Comparison of ENCODE assay signal across 34 cellular contexts in the genomic region with DNA sequence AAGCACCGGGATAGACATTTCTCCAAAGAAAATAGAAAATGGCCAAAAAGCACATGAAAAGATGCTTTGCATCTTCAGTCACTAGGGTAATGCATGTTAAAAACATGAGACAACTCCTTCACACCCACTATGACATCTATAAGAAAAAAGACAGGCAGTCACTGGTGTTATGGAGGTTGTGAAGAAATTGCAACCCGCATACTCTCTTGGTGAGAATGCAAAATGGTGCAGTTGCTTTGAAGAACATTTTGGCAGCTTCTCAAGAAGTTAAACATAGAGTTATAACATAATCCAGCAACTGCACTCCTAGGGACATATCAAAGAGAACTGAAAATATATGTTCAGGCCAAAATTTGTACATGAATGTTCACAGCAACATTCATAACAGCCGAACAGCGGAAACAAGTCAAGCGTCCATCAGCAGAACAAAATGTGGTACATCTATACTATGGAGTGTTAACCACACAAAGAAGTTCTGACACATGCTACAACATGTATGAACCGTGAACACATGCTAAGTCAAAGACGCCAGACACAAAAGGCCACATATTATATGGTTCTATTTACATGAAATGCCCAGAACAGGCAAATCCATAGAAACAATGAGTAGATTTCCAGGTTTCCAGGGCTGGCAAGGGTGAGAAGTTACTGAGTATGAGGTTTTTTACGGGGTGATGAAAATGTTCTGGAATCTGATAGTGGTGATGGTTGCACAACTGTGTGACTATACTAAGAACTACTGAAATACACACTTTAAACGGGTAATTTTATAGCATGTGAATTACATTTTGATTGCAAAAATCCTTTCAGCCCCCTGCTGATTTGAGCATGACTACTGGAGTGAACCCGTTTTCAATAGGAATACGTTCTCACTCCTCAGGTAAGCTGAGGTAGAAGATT. TPM values are rescaled to one million over a fixed set of nuclear protein-coding genes. Genes with fewer than 3 reads are reported as not detected.
DNase-seq lines count a peak whose midpoint lies in the region; ATAC-seq and TF ChIP-seq lines count a peak whose summit lies in the region.
"Had no signal": no experiment of that assay in that cellular context is flagged by ENCODE, and none has a peak within 500 bp of the region (broad histone marks: within the 10 kb centered on the region; RNA-seq: fewer than 3 reads in every experiment).

No MANE protein-coding gene starts in this region.

- WGBS in mammary epithelial cell (ENCODE audit: low coverage, missing lambda C conversion rate): 92% methylated on average over 11 of the region's 11 CpGs

- no peak overlapping the region for H3K27ac ChIP-seq in mammary epithelial cell (ENCODE audit: insufficient read depth, low read depth, low read length)
- H3K27ac ChIP-seq: ascending aorta, gastroesophageal sphincter, hepatocyte, spleen, WERI-Rb-1 had no signal

- intact Hi-C loops in mammary epithelial cell (cut with micrococcal nuclease): no loop called here

- no peak overlapping the region for H3K4me3 ChIP-seq in AG09309 (ENCODE audit: control insufficient read depth, low read depth, low read length)
- no peak overlapping the region for H3K4me3 ChIP-seq in mammary epithelial cell (replicated peaks in 1 of 3; ENCODE audit: insufficient read depth in 1 of 3, low read depth in 2 of 3, low read length in 3 of 3)
- H3K4me3 ChIP-seq: ascending aorta, gastroesophageal sphincter, GM12878, hepatocyte, spleen had no signal

- no peak overlapping the region for H3K27ac Mint-ChIP-seq in mesothelial cell of epicardium
- H3K27ac Mint-ChIP-seq: activated naive CD4-positive, alpha-beta T cell treated with anti-CD3 and anti-CD28 coated beads, Interleukin-2, amount 50 U/mL, for 72 hours; CD4-positive, alpha-beta T cell; effector memory CD8-positive, alpha-beta T cell; stimulated activated naive CD8-positive, alpha-beta T cell treated with anti-CD3 and anti-CD28 coated beads, Interleukin-15, amount 100 ng/mL, for 72 hours had no signal

- in situ Hi-C loops in mammary epithelial cell (cut with MboI; ENCODE audit: low sequenced_read_pairs in 2 of 2): no loop called here

- H3K4me2 ChIP-seq in mammary epithelial cell (ENCODE audit: insufficient read depth, low read depth, low read length): no peak overlapping the region
- H3K4me2 ChIP-seq: hepatocyte had no signal

- no peaks in the 10 kb centered on the region for H4K20me1 ChIP-seq in mammary epithelial cell (ENCODE audit: insufficient read depth, low read length)

- H3K4me1 ChIP-seq in mammary epithelial cell (ENCODE audit: insufficient read depth, low read length): no peaks in the 10 kb centered on the region
- H3K4me1 ChIP-seq: ascending aorta, spleen had no signal

- TF ChIP-seq CTCF in AG09309 (IDR thresholded peaks at IDR 0.05; ENCODE audit: control insufficient read depth, insufficient read depth, low read depth, low read length, missing control alignments): no peak
- no peak for TF ChIP-seq CTCF in mammary epithelial cell (conservative IDR thresholded peaks at IDR 0.05 in 1 of 2, IDR thresholded peaks at IDR 0.05 in 1 of 2; ENCODE audit: extremely low read depth in 1 of 2, insufficient read depth in 1 of 2, low read depth in 1 of 2, low read length in 2 of 2)
- no peak for TF ChIP-seq CTCF in mesothelial cell of epicardium (IDR thresholded peaks at IDR 0.05; ENCODE audit: unreplicated experiment)

- H3K9ac ChIP-seq in mammary epithelial cell (ENCODE audit: insufficient read depth, low read length): no peak overlapping the region

- H3K27me3 ChIP-seq in mammary epithelial cell (ENCODE audit: insufficient read depth, low read length): no peaks in the 10 kb centered on the region
- H3K27me3 ChIP-seq: ascending aorta, gastroesophageal sphincter, hepatocyte, spleen had no signal

- no peak overlapping the region for H2AFZ ChIP-seq in mammary epithelial cell (ENCODE audit: low read depth, low read length)
- H2AFZ ChIP-seq: hepatocyte had no signal

- CTCF ChIA-PET in mammary epithelial cell (lab: Charles Lee; ENCODE audit: low non-redundant PET): no interaction called here

- no peaks in the 10 kb centered on the region for H3K36me3 ChIP-seq in mammary epithelial cell (ENCODE audit: insufficient read depth, low read length)

- BruUV-seq in mammary epithelial cell (replicated peaks; lab: Mats Ljungman, UMichigan): no TSS peak

- H3K36me3 Mint-ChIP-seq in mesothelial cell of epicardium: peaks cover 34% of the 10 kb centered on the region
- H3K36me3 Mint-ChIP-seq: activated naive CD4-positive, alpha-beta T cell treated with anti-CD3 and anti-CD28 coated beads, Interleukin-2, amount 50 U/mL, for 72 hours had no signal

- H3K9me3 Mint-ChIP-seq in mesothelial cell of epicardium: peaks cover 8% of the 10 kb centered on the region
- H3K9me3 Mint-ChIP-seq: activated naive CD4-positive, alpha-beta T cell treated with anti-CD3 and anti-CD28 coated beads, Interleukin-2, amount 50 U/mL, for 72 hours; CD4-positive, alpha-beta T cell; effector memory CD8-positive, alpha-beta T cell; neural crest cell; stimulated activated naive CD8-positive, alpha-beta T cell treated with anti-CD3 and anti-CD28 coated beads, Interleukin-15, amount 100 ng/mL, for 72 hours had no signal

- peaks cover 4% of the 10 kb centered on the region for H3K4me1 Mint-ChIP-seq in mesothelial cell of epicardium
- H3K4me1 Mint-ChIP-seq: neural crest cell; stimulated activated naive CD8-positive, alpha-beta T cell treated with anti-CD3 and anti-CD28 coated beads, Interleukin-15, amount 100 ng/mL, for 72 hours had no signal

- DNase-seq in AG09309 (ENCODE audit: low read depth) (peak; percentile 52), HS-5 (ENCODE audit: low read depth) (peak; percentile 15), mammary epithelial cell (peak; percentile 20), inferior parietal cortex (ENCODE audit: extremely low spot score) (peak; percentile 52), HuH-7 (ENCODE audit: low spot score) (no peak), mesothelial cell of epicardium (ENCODE audit: low spot score in 2 of 2, unreplicated experiment in 2 of 2) (no peak)
- DNase-seq in activated CD8-positive, alpha-beta memory T cell treated with anti-CD3 and anti-CD28 coated beads for 24 hours: no peak
- DNase-seq: activated CD4-positive, alpha-beta T cell treated with anti-CD3 and anti-CD28 coated beads for 4 hours; activated T-cell treated with anti-CD3 and anti-CD28 coated beads for 4 hours; caudate nucleus; CD4-positive, alpha-beta T cell; effector memory CD8-positive, alpha-beta T cell; KBM-7; mesenchymal stem cell; MM.1S; NCI-H146; NCI-H2107; NCI-H446; NCI-H774; posterior cingulate gyrus; right cardiac atrium; SIG-M5; spleen; stimulated activated CD4-positive, alpha-beta T cell treated with anti-CD3 and anti-CD28 coated beads, Interleukin-2, amount 100 ng/mL, for 24 hours; stimulated activated naive CD8-positive, alpha-beta T cell treated with anti-CD3 and anti-CD28 coated beads, Interleukin-15, amount 100 ng/mL, for 72 hours; T1000; WERI-Rb-1 had no signal

- dilution Hi-C loops in mammary epithelial cell (cut with HindIII; ENCODE audit: low sequenced_read_pairs): no loop called here

- no peak overlapping the region for H3K4me3 Mint-ChIP-seq in mesothelial cell of epicardium
- H3K4me3 Mint-ChIP-seq: CD4-positive, alpha-beta T cell; effector memory CD8-positive, alpha-beta T cell; neural crest cell; stimulated activated naive CD8-positive, alpha-beta T cell treated with anti-CD3 and anti-CD28 coated beads, Interleukin-15, amount 100 ng/mL, for 72 hours had no signal

- ATAC-seq in GM19455 (IDR thresholded peaks at IDR 0.05; ENCODE audit: unreplicated experiment): no peak
- ATAC-seq: activated naive CD4-positive, alpha-beta T cell treated with anti-CD3 and anti-CD28 coated beads, Interleukin-2, amount 50 U/mL, for 72 hours; effector memory CD8-positive, alpha-beta T cell; gastroesophageal sphincter; GM12878; right cardiac atrium; stimulated activated naive CD8-positive, alpha-beta T cell treated with anti-CD3 and anti-CD28 coated beads, Interleukin-15, amount 100 ng/mL, for 72 hours had no signal

- H3K27me3 Mint-ChIP-seq in mesothelial cell of epicardium (ENCODE audit: low read depth): no peaks in the 10 kb centered on the region
- H3K27me3 Mint-ChIP-seq: CD4-positive, alpha-beta T cell; effector memory CD8-positive, alpha-beta T cell; stimulated activated naive CD8-positive, alpha-beta T cell treated with anti-CD3 and anti-CD28 coated beads, Interleukin-15, amount 100 ng/mL, for 72 hours had no signal

- no peaks in the 10 kb centered on the region for H3K9me3 ChIP-seq in mammary epithelial cell (replicated peaks; ENCODE audit: insufficient read depth, low read length)
- H3K9me3 ChIP-seq: ascending aorta, gastroesophageal sphincter, spleen had no signal

- H3K79me2 ChIP-seq in mammary epithelial cell (ENCODE audit: insufficient read depth, low read length): no peaks in the 10 kb centered on the region
- H3K79me2 ChIP-seq: hepatocyte had no signal

RNA-seq across cellular contexts. Expression of a gene that starts 46.5 kb away (rescaled TPM):
- total RNA-seq in mammary epithelial cell (100 to 1,000 TPM in 1 of 2 donors, 10 to 100 TPM in 1; 71.0 to 112 TPM), mesothelial cell of epicardium (131 to 139 TPM (median 139 TPM) in 3 replicates)
- polyA plus RNA-seq in mammary epithelial cell: 71.5 TPM
- 137 TPM for polyA minus RNA-seq in mammary epithelial cell

Comparison
In these comparisons a context has a peak if more than half of its experiments do, and no peak if none do; other contexts are left out.
1. DNase-seq: peak in AG09309 (single experiment), HS-5 (single experiment), mammary epithelial cell (single experiment) and inferior parietal cortex (single experiment); none in HuH-7 (single experiment), activated CD8-positive, alpha-beta memory T cell treated with anti-CD3 and anti-CD28 coated beads for 24 hours (single experiment) and mesothelial cell of epicardium (0 of 2).